15 cellular contexts compared by ENCODE assay signal in the genomic region with DNA sequence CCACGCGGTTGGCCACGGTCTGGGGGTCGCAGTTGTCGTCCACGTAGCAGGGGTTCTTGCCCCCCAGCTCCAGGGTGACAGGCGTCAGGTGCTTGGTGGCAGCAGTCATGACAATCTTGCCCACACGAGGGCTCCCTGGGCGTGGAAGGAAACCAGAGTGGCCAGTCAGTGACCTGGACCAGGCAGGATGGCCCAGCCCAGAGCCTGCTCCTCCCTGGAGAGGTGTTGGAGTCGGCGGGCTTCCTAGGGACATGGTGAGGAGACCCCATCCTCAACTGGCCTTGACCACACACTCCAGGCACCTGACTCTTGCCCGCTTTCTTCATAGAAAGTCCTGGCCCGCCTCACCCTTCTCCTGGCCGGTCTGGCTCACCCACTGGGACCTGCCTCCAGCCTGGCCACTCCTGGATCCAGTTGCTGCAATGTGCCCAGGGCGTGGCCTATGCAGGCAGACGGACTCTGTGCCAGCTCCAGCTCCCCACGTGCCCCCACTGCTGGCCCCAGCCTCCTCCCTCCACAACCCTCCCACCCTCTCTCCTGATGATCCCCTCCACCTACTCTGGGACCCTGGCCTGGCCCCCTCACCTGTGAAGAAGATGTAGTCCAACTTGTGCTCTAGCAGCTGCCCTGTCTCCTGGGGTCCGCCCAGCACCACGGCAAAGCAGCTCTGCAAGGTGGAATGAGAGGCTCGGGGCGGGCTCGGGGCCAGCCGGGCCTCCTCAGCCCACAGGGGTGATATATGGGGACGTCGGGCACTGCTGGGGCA. TPM values are rescaled to one million over a fixed set of nuclear protein-coding genes. Genes with fewer than 3 reads are reported as not detected.
DNase-seq lines count a peak whose midpoint lies in the region; ATAC-seq, FAIRE-seq and TF ChIP-seq lines count a peak whose summit lies in the region.
"Had no signal": no experiment of that assay in that cellular context is flagged by ENCODE, and none has a peak within 500 bp of the region (broad histone marks: within the 10 kb centered on the region; RNA-seq: fewer than 3 reads in every experiment).

No MANE protein-coding gene starts in this region.

- peak overlapping the region in 8 of 11 experiments; percentile 81 to 95 (median 89); a peak in 9 of 22 replicates for H3K4me2 ChIP-seq in BLaER1 treated with 17β-estradiol and CSF1 and Interleukin-3, amounts not matched to agents 10 nM and 100 nM
- H3K4me2 ChIP-seq in GM12878 (ENCODE audit: control insufficient read depth, insufficient read depth): no peak overlapping the region

- no peaks in the 10 kb centered on the region for H3K79me2 ChIP-seq in GM12878 (ENCODE audit: control insufficient read depth, insufficient read depth, low read length)

- intact Hi-C loops in GM12878 (cut with micrococcal nuclease; ENCODE audit: unreplicated experiment): no loop called here

- CTCF ChIA-PET in GM12878 (lab: Yijun Ruan, JAX): interaction anchor here (1.2 to 1.7 kb wide), 3 partner anchors 17 to 37 kb away, joined by 5 to 8 read pairs (median 6); partner anchors contain the start of gene NUDT8

- DNase-seq in H7: peak; percentile 64
- DNase-seq in GM12878 (ENCODE audit: low read depth, low spot score): no peak
- DNase-seq in myocyte (ENCODE audit: low read depth): peak; percentile 12
- no peak for DNase-seq in activated naive CD4-positive, alpha-beta T cell treated with Interleukin-2 at 50 U/mL for 16 hours
- DNase-seq in activated naive CD4-positive, alpha-beta T cell treated with anti-CD3 and anti-CD28 coated beads, Interleukin-2, amount 50 U/mL, for 16 hours: no peak
- DNase-seq: activated B cell treated with CpG ODN at 0.5 μM for 24 hours; NCI-H1105; stimulated activated naive CD4-positive, alpha-beta T cell treated with Interleukin-2 at 50 U/mL for 16 hours had no signal

- H3K9me3 ChIP-seq in BLaER1 treated with 17β-estradiol and CSF1 and Interleukin-3, amounts not matched to agents 10 nM and 100 nM (replicated peaks in 1 of 11): no peaks in the 10 kb centered on the region
- no peaks in the 10 kb centered on the region; the same call in 2 of the 3 replicates for H3K9me3 ChIP-seq in GM12878 (replicated peaks; ENCODE audit: control insufficient read depth, insufficient read depth, low read length)
- H3K9me3 ChIP-seq: gastroesophageal sphincter had no signal

- TF ChIP-seq POLR2A in GM12878 (IDR thresholded peaks at IDR 0.05; ENCODE audit: low read depth, low read length): no peak

- peak in 1 of 3 experiments; percentile 19; a peak in 2 of 6 replicates for TF ChIP-seq CTCF in GM12878 (IDR thresholded peaks at IDR 0.05 in 2 of 3, conservative IDR thresholded peaks at IDR 0.05 in 1 of 3; ENCODE audit: control insufficient read depth in 2 of 3, extremely low read depth in 1 of 3, insufficient read depth in 1 of 3, low read depth in 3 of 3, low read length in 3 of 3)

- H4K20me1 ChIP-seq in BLaER1 treated with 17β-estradiol and CSF1 and Interleukin-3, amounts not matched to agents 10 nM and 100 nM: peaks cover 0 to 20% (median 0%) of the 10 kb centered on the region in 11 experiments; a peak in 9 of 22 replicates
- no peaks in the 10 kb centered on the region for H4K20me1 ChIP-seq in GM12878 (ENCODE audit: control insufficient read depth, insufficient read depth)

- no peaks in the 10 kb centered on the region for H3K36me3 ChIP-seq in BLaER1 treated with 17β-estradiol and CSF1 and Interleukin-3, amounts not matched to agents 10 nM and 100 nM
- H3K36me3 ChIP-seq in H7 (replicated peaks; ENCODE audit: control insufficient read depth, insufficient read depth, low read length) (no peaks in the 10 kb centered on the region), GM12878 (ENCODE audit: control insufficient read depth in 2 of 2, insufficient read depth in 2 of 2, low read length in 1 of 2) (no peaks in the 10 kb centered on the region)
- H3K36me3 ChIP-seq: gastroesophageal sphincter had no signal

- RAD21 ChIA-PET in GM12878 (lab: Charles Lee; ENCODE audit: unreplicated experiment): no interaction called here

- H3K27me3 ChIP-seq in BLaER1 treated with 17β-estradiol and CSF1 and Interleukin-3, amounts not matched to agents 10 nM and 100 nM: peaks cover 0 to 16% (median 0%) of the 10 kb centered on the region in 11 experiments; a peak in 5 of 22 replicates
- H3K27me3 ChIP-seq in H7 (ENCODE audit: control insufficient read depth, insufficient read depth, low read length): no peaks in the 10 kb centered on the region
- peaks cover 0 to 2% of the 10 kb centered on the region in 2 experiments; a peak in 2 of 4 replicates for H3K27me3 ChIP-seq in GM12878 (replicated peaks in 1 of 2; ENCODE audit: control insufficient read depth in 2 of 2, insufficient read depth in 2 of 2, low read length in 1 of 2)

- no peak overlapping the region for H2AFZ ChIP-seq in GM12878 (ENCODE audit: control insufficient read depth, low read depth, low read length)

- peaks cover 9 to 47% (median 41%) of the 10 kb centered on the region in 10 experiments; a peak in 19 of 20 replicates for H3K4me1 ChIP-seq in BLaER1 treated with 17β-estradiol and CSF1 and Interleukin-3, amounts not matched to agents 10 nM and 100 nM
- peaks cover 9% of the 10 kb centered on the region; the same call in 1 of the 2 replicates for H3K4me1 ChIP-seq in GM12878 (ENCODE audit: control insufficient read depth, insufficient read depth, low read length)
- H3K4me1 ChIP-seq: gastroesophageal sphincter had no signal

- no peak overlapping the region for H3K4me3 ChIP-seq in BLaER1 treated with 17β-estradiol and CSF1 and Interleukin-3, amounts not matched to agents 10 nM and 100 nM
- H3K4me3 ChIP-seq in H7 (ENCODE audit: insufficient read depth, low read depth, low read length): no peak overlapping the region
- H3K4me3 ChIP-seq in GM12878: no peak overlapping the region
- H3K4me3 ChIP-seq: gastroesophageal sphincter had no signal

- POLR2A ChIA-PET in GM12878 (lab: Charles Lee): no interaction called here

- FAIRE-seq in GM12878 (lab: Jason Lieb, UNC): no peak
- FAIRE-seq: colon had no signal

- 21% methylated on average over 22 of the region's 25 CpGs for WGBS in GM12878 (ENCODE audit: insufficient coverage, insufficient replicate concordance, low lambda C conversion rate, missing lambda C conversion rate)

- H3K27ac ChIP-seq in BLaER1 treated with 17β-estradiol and CSF1 and Interleukin-3, amounts not matched to agents 10 nM and 100 nM: no peak overlapping the region
- H3K27ac ChIP-seq in GM12878 (ENCODE audit: control insufficient read depth, insufficient read depth): no peak overlapping the region
- H3K27ac ChIP-seq: gastroesophageal sphincter had no signal

- H3K9ac ChIP-seq in BLaER1 treated with 17β-estradiol and CSF1 and Interleukin-3, amounts not matched to agents 10 nM and 100 nM: no peak overlapping the region
- no peak overlapping the region for H3K9ac ChIP-seq in GM12878 (ENCODE audit: control insufficient read depth, insufficient read depth, low read length)

- in situ Hi-C loops in GM12878 (cut with MboI): no loop called here

- no TSS peak for BruUV-seq in GM12878 (replicated peaks; lab: Mats Ljungman, UMichigan)

- SMC1A ChIA-PET in GM12878 (lab: Charles Lee; ENCODE audit: uncharacterized antibody, unreplicated experiment): no interaction called here

- TF ChIP-seq EP300 in GM12878 (IDR thresholded peaks at IDR 0.05; ENCODE audit: borderline replicate concordance in 1 of 2, control insufficient read depth in 1 of 2, low read depth in 2 of 2, low read length in 2 of 2): no peak

- ATAC-seq in GM12878 (peak; percentile 49; the same call in 2 of the 3 replicates), GM19455 (IDR thresholded peaks at IDR 0.05; ENCODE audit: unreplicated experiment) (no peak)
- no peak for ATAC-seq in activated CD4-positive, CD25-positive, alpha-beta regulatory T cell treated with anti-CD3 and anti-CD28 coated beads, Interleukin-2, amount 50 U/mL, for 24 hours
- ATAC-seq: gastroesophageal sphincter had no signal

- TF ChIP-seq RAD21 in GM12878 (IDR thresholded peaks at IDR 0.05; ENCODE audit: insufficient read depth, low read depth, low read length): 0 out of 2 replicates have a peak, but pooled peaks have one; percentile 13

RNA-seq across cellular contexts. Expression of gene ALDH3B2, which starts 8.7 kb away (rescaled TPM):
- total RNA-seq in H7 (2014; rRNA removed; shearing (Covaris generic)): not detected in 2 replicates
- total RNA-seq in GM12878 (2013; cell fraction: nucleolus; rRNA removed): not detected in 2 replicates
- total RNA-seq in GM12878 (2014; rRNA removed): 0.16 and 0.17 TPM in 2 replicates
- total RNA-seq in GM12878 (2014; rRNA removed; fragmentation: Illumina TruSeq; extraction: Trizol): not detected in 2 replicates
- total RNA-seq in GM12878 (2021): not detected in 2 replicates
- not detected for polyA plus RNA-seq in GM12878 (2011; ENCODE audit: low read depth)
- polyA plus RNA-seq in GM12878 (2011; rRNA removed): not detected in 2 replicates
- not detected in 2 replicates for polyA plus RNA-seq in GM12878 (2011; cell fraction: cytosol; rRNA removed)
- not detected in 2 replicates for polyA plus RNA-seq in GM12878 (2011; cell fraction: nucleus; rRNA removed)
- polyA plus RNA-seq in GM12878 (2012): not detected in 2 replicates
- polyA plus RNA-seq in GM12878 (2014; fragmentation: Illumina TruSeq; extraction: Trizol): 0.09 TPM in 1 of 2 replicates, not detected in the other
- polyA plus RNA-seq in GM12878 (2014; fragmentation: Nextera tagmentation; extraction: Ambion mirVana): not detected
- polyA plus RNA-seq in GM12878 (2014; rRNA removed): not detected in 2 replicates
- polyA plus RNA-seq in GM12878 (2016; fragmentation: Nextera tagmentation; extraction: Ambion mirVana): not detected
- polyA minus RNA-seq in GM12878 (2011; rRNA and poly(A)+ RNA removed): not detected in 2 replicates
- polyA minus RNA-seq in GM12878 (2011; cell fraction: cytosol; rRNA and poly(A)+ RNA removed): not detected in 2 replicates
- polyA minus RNA-seq in GM12878 (2011; cell fraction: nucleus; rRNA and poly(A)+ RNA removed): not detected in 2 replicates
- total RNA-seq in myocyte: not detected in 2 replicates
- not detected for polyA plus RNA-seq in myocyte (2012)
- total RNA-seq: activated B cell treated with CpG ODN at 0.5 μM for 24 hours, H4, RPMI7951 had no signal

RNA-seq across cellular contexts. Expression of gene ACY3, which starts 15.2 kb away (rescaled TPM):
- total RNA-seq in H7 (2014; rRNA removed; shearing (Covaris generic)): not detected in 2 replicates
- not detected in 2 replicates for total RNA-seq in GM12878 (2013; cell fraction: nucleolus; rRNA removed)
- total RNA-seq in GM12878 (2014; rRNA removed) (20.2 and 27.8 TPM in 2 replicates), GM12878 (2014; rRNA removed; fragmentation: Illumina TruSeq; extraction: Trizol) (12.2 and 12.8 TPM in 2 replicates), GM12878 (2021) (23.5 and 24.3 TPM in 2 replicates), myocyte (0.27 TPM in 1 of 2 replicates, not detected in the other)
- 1.5 TPM for polyA plus RNA-seq in GM12878 (2011; ENCODE audit: low read depth)
- polyA plus RNA-seq in GM12878 (2011; rRNA removed) (0.33 and 0.83 TPM in 2 replicates), GM12878 (2014; fragmentation: Illumina TruSeq; extraction: Trizol) (6.3 and 17.8 TPM in 2 replicates), GM12878 (2014; fragmentation: Nextera tagmentation; extraction: Ambion mirVana) (10 to 100 TPM; 13.1 to 14.4 TPM), GM12878 (2014; rRNA removed) (30.7 and 36.1 TPM in 2 replicates), GM12878 (2016; fragmentation: Nextera tagmentation; extraction: Ambion mirVana) (10 to 100 TPM; 16.8 to 22.4 TPM)
- polyA plus RNA-seq in GM12878 (2011; cell fraction: cytosol; rRNA removed): 1.3 and 1.8 TPM in 2 replicates
- 1.9 and 2.8 TPM in 2 replicates for polyA plus RNA-seq in GM12878 (2011; cell fraction: nucleus; rRNA removed)
- 3.7 and 6.2 TPM in 2 replicates for polyA plus RNA-seq in GM12878 (2012)
- polyA minus RNA-seq in GM12878 (2011; rRNA and poly(A)+ RNA removed): 0.88 and 1.7 TPM in 2 replicates
- polyA minus RNA-seq in GM12878 (2011; cell fraction: cytosol; rRNA and poly(A)+ RNA removed): 1.3 TPM in 1 of 2 replicates, not detected in the other
- 0.48 TPM in 1 of 2 replicates, not detected in the other for polyA minus RNA-seq in GM12878 (2011; cell fraction: nucleus; rRNA and poly(A)+ RNA removed)
- polyA plus RNA-seq in myocyte (2012): not detected
- total RNA-seq: activated B cell treated with CpG ODN at 0.5 μM for 24 hours, gastroesophageal sphincter had no signal

RNA-seq across cellular contexts. Expression of gene TBX10, which starts 26.2 kb away (rescaled TPM):
- total RNA-seq in H7 (2014; rRNA removed; shearing (Covaris generic)): 0.07 TPM in 1 of 2 replicates, not detected in the other
- total RNA-seq in GM12878 (2013; cell fraction: nucleolus; rRNA removed): 0.32 TPM in 1 of 2 replicates, not detected in the other
- total RNA-seq in GM12878 (2014; rRNA removed): 0.22 and 0.23 TPM in 2 replicates
- 0.18 TPM in 1 of 2 replicates, not detected in the other for total RNA-seq in GM12878 (2014; rRNA removed; fragmentation: Illumina TruSeq; extraction: Trizol)
- 0.16 and 0.26 TPM in 2 replicates for total RNA-seq in GM12878 (2021)
- polyA plus RNA-seq in GM12878 (2011; ENCODE audit: low read depth): not detected
- not detected in 2 replicates for polyA plus RNA-seq in GM12878 (2011; rRNA removed)
- polyA plus RNA-seq in GM12878 (2011; cell fraction: cytosol; rRNA removed): 0.07 and 0.13 TPM in 2 replicates
- polyA plus RNA-seq in GM12878 (2011; cell fraction: nucleus; rRNA removed): 0.25 and 0.27 TPM in 2 replicates
- 0.08 TPM in 1 of 2 replicates, not detected in the other for polyA plus RNA-seq in GM12878 (2012)
- polyA plus RNA-seq in GM12878 (2014; fragmentation: Illumina TruSeq; extraction: Trizol): 0.10 and 0.16 TPM in 2 replicates
- not detected for polyA plus RNA-seq in GM12878 (2014; fragmentation: Nextera tagmentation; extraction: Ambion mirVana)
- 0.15 and 0.44 TPM in 2 replicates for polyA plus RNA-seq in GM12878 (2014; rRNA removed)
- polyA plus RNA-seq in GM12878 (2016; fragmentation: Nextera tagmentation; extraction: Ambion mirVana): under 1 TPM in 1 of 2 experiments, not detected in 1; 0.17 TPM
- not detected in 2 replicates for polyA minus RNA-seq in GM12878 (2011; rRNA and poly(A)+ RNA removed)
- polyA minus RNA-seq in GM12878 (2011; cell fraction: cytosol; rRNA and poly(A)+ RNA removed): not detected in 2 replicates
- polyA minus RNA-seq in GM12878 (2011; cell fraction: nucleus; rRNA and poly(A)+ RNA removed): not detected in 2 replicates
- total RNA-seq in myocyte: not detected in 2 replicates
- polyA plus RNA-seq in myocyte (2012): not detected
- total RNA-seq: activated B cell treated with CpG ODN at 0.5 μM for 24 hours, gastroesophageal sphincter, H4, RPMI7951 had no signal

RNA-seq across cellular contexts. Expression of gene NUDT8, which starts 36.0 kb away (rescaled TPM):
- total RNA-seq in H7 (2014; rRNA removed; shearing (Covaris generic)): 8.1 and 8.7 TPM in 2 replicates
- 10.2 and 10.6 TPM in 2 replicates for total RNA-seq in GM12878 (2013; cell fraction: nucleolus; rRNA removed)
- total RNA-seq in GM12878 (2014; rRNA removed) (15.9 and 18.2 TPM in 2 replicates), GM12878 (2014; rRNA removed; fragmentation: Illumina TruSeq; extraction: Trizol) (3.3 and 4.8 TPM in 2 replicates), GM12878 (2021) (16.5 and 16.9 TPM in 2 replicates), myocyte (2.3 and 5.9 TPM in 2 replicates)
- polyA plus RNA-seq in GM12878 (2011; ENCODE audit: low read depth): 2.4 TPM
- polyA plus RNA-seq in GM12878 (2011; rRNA removed) (1.6 and 3.7 TPM in 2 replicates), GM12878 (2014; fragmentation: Illumina TruSeq; extraction: Trizol) (0.30 and 2.9 TPM in 2 replicates), GM12878 (2014; fragmentation: Nextera tagmentation; extraction: Ambion mirVana) (1 to 10 TPM in 1 of 2 experiments, under 1 TPM in 1; 0.32 to 1.1 TPM), GM12878 (2014; rRNA removed) (14.9 and 18.8 TPM in 2 replicates), GM12878 (2016; fragmentation: Nextera tagmentation; extraction: Ambion mirVana) (10 to 100 TPM; 16.9 to 17.7 TPM)
- 12.1 and 15.1 TPM in 2 replicates for polyA plus RNA-seq in GM12878 (2011; cell fraction: cytosol; rRNA removed)
- 27.4 and 32.4 TPM in 2 replicates for polyA plus RNA-seq in GM12878 (2011; cell fraction: nucleus; rRNA removed)
- 12.1 and 17.5 TPM in 2 replicates for polyA plus RNA-seq in GM12878 (2012)
- 2.5 and 5.0 TPM in 2 replicates for polyA minus RNA-seq in GM12878 (2011; rRNA and poly(A)+ RNA removed)
- polyA minus RNA-seq in GM12878 (2011; cell fraction: cytosol; rRNA and poly(A)+ RNA removed): 6.7 and 6.8 TPM in 2 replicates
- 13.8 and 19.5 TPM in 2 replicates for polyA minus RNA-seq in GM12878 (2011; cell fraction: nucleus; rRNA and poly(A)+ RNA removed)
- 4.2 TPM for polyA plus RNA-seq in myocyte (2012)

RNA-seq across cellular contexts. Expression of gene NDUFV1, which starts 59.0 kb away (rescaled TPM):
- total RNA-seq in H7 (2014; rRNA removed; shearing (Covaris generic)): 302 and 350 TPM in 2 replicates
- 213 and 251 TPM in 2 replicates for total RNA-seq in GM12878 (2013; cell fraction: nucleolus; rRNA removed)
- total RNA-seq in GM12878 (2014; rRNA removed) (301 and 330 TPM in 2 replicates), GM12878 (2014; rRNA removed; fragmentation: Illumina TruSeq; extraction: Trizol) (162 and 166 TPM in 2 replicates), GM12878 (2021) (310 and 312 TPM in 2 replicates), myocyte (195 and 214 TPM in 2 replicates)
- polyA plus RNA-seq in GM12878 (2011; ENCODE audit: low read depth): 75.2 TPM
- polyA plus RNA-seq in GM12878 (2011; rRNA removed) (97.9 and 184 TPM in 2 replicates), GM12878 (2014; fragmentation: Illumina TruSeq; extraction: Trizol) (37.6 and 129 TPM in 2 replicates), GM12878 (2014; fragmentation: Nextera tagmentation; extraction: Ambion mirVana) (10 to 100 TPM in 1 of 2 experiments, 1 to 10 TPM in 1; 8.2 to 51.7 TPM), GM12878 (2014; rRNA removed) (277 and 312 TPM in 2 replicates), GM12878 (2016; fragmentation: Nextera tagmentation; extraction: Ambion mirVana) (100 to 1,000 TPM; 348 to 380 TPM)
- 278 and 410 TPM in 2 replicates for polyA plus RNA-seq in GM12878 (2011; cell fraction: cytosol; rRNA removed)
- 516 and 698 TPM in 2 replicates for polyA plus RNA-seq in GM12878 (2011; cell fraction: nucleus; rRNA removed)
- polyA plus RNA-seq in GM12878 (2012): 210 and 225 TPM in 2 replicates
- polyA minus RNA-seq in GM12878 (2011; rRNA and poly(A)+ RNA removed): 107 and 172 TPM in 2 replicates
- polyA minus RNA-seq in GM12878 (2011; cell fraction: cytosol; rRNA and poly(A)+ RNA removed): 90.7 and 96.4 TPM in 2 replicates
- 83.2 and 139 TPM in 2 replicates for polyA minus RNA-seq in GM12878 (2011; cell fraction: nucleus; rRNA and poly(A)+ RNA removed)
- 168 TPM for polyA plus RNA-seq in myocyte (2012)

Comparison
In these comparisons a context has a peak if more than half of its experiments do, and no peak if none do; other contexts are left out.
1. DNase-seq: peak in H7 (single experiment) and myocyte (single experiment); none in GM12878 (single experiment), activated naive CD4-positive, alpha-beta T cell treated with Interleukin-2 at 50 U/mL for 16 hours (single experiment) and activated naive CD4-positive, alpha-beta T cell treated with anti-CD3 and anti-CD28 coated beads, Interleukin-2, amount 50 U/mL, for 16 hours (single experiment).